8 cellular contexts compared by ENCODE assay signal in the genomic region with DNA sequence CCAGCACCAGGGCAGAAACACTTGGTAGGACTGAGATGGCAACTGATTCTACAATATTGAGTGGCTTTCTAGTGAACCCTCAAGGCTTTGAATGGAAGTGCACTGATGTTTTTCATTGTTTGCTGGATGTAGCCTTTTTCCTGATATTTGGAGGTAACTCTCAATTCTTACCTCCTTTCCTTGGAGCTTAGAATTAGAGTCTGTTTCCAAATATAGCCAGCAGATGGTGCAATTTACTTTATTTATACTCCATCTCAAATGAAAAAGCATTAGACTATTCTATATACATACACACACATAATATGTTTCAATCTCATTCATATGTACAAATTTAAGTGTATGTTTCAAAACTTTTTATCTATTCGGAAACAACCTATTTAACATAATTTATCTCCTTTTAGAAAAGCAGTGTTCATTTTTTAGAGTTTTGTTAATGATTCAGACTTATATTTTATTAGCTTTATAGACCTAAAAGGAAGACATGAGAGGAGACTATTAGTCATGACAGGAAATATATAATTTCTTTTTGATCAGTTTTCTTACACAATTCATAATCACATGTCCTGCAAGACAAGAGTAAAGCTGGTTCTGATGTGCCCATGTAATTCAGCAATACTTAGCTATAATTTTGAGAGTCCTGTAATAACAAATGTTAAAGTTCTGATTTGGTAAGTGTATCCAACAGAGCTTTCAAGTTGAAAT.
DNase-seq lines count a peak whose midpoint lies in the region; ATAC-seq and TF ChIP-seq lines count a peak whose summit lies in the region.

No MANE protein-coding gene starts in this region.

- H3K27ac ChIP-seq in OCI-LY1 (ENCODE audit: low read depth, low read length, poor library complexity, severe bottlenecking) (no peak overlapping the region), epithelial cell of prostate (peak overlapping the region; percentile 36)

- no peaks in the 10 kb centered on the region for H3K9me3 ChIP-seq in OCI-LY1 (ENCODE audit: low read length)

- DNase-seq in NCI-H2107 treated with DMSO at 0.1 percent for 48 hours (lab: John Stamatoyannopoulos, UW; ENCODE audit: unreplicated experiment): peak; percentile 15
- DNase-seq in NCI-H2107 (lab: John Stamatoyannopoulos, UW): no peak
- DNase-seq in epithelial cell of prostate (ENCODE audit: low read depth, low spot score): no peak
- peak; percentile 51 for DNase-seq in pons (ENCODE audit: low spot score)
- no peak for DNase-seq in activated CD8-positive, alpha-beta memory T cell treated with anti-CD3 and anti-CD28 coated beads, Interleukin-2, amount 50 U/mL, for 4 hours

- no peaks in the 10 kb centered on the region for H3K4me1 ChIP-seq in OCI-LY1 (ENCODE audit: insufficient read depth, low read length, severe bottlenecking)

- peak; percentile 72 for ATAC-seq in HG03354 (IDR thresholded peaks at IDR 0.05; ENCODE audit: poor library complexity, severe bottlenecking, unreplicated experiment)
- ATAC-seq in GM21447 (IDR thresholded peaks at IDR 0.05; ENCODE audit: unreplicated experiment): no peak

- peak; percentile 58 for TF ChIP-seq CTCF in OCI-LY1 (IDR thresholded peaks at IDR 0.05; ENCODE audit: low read length)

- H3K4me3 ChIP-seq in OCI-LY1 (ENCODE audit: low read depth, low read length, poor library complexity, severe bottlenecking): no peak overlapping the region

- H3K9ac ChIP-seq in OCI-LY1 (ENCODE audit: low read length): no peak overlapping the region

- no peaks in the 10 kb centered on the region for H3K36me3 ChIP-seq in OCI-LY1 (ENCODE audit: insufficient read depth, low read length)

- H4K20me1 ChIP-seq in OCI-LY1 (ENCODE audit: insufficient read depth, low read length): no peaks in the 10 kb centered on the region

- H3K27me3 ChIP-seq in OCI-LY1 (ENCODE audit: insufficient read depth, low read length): no peaks in the 10 kb centered on the region

- no peaks in the 10 kb centered on the region for H3K79me2 ChIP-seq in OCI-LY1 (ENCODE audit: insufficient read depth, low read length)

- no peaks in the 10 kb centered on the region for H3F3A ChIP-seq in OCI-LY1 (ENCODE audit: insufficient read depth, low read length)

- no peak overlapping the region for H2AFZ ChIP-seq in OCI-LY1 (ENCODE audit: low read length)

- no peaks in the 10 kb centered on the region for H3K9me2 ChIP-seq in OCI-LY1 (ENCODE audit: low read depth, low read length)

- no peak overlapping the region for H3K4me2 ChIP-seq in OCI-LY1 (ENCODE audit: low read length)

Comparison
In these comparisons a context has a peak if more than half of its experiments do, and no peak if none do; other contexts are left out.
1. DNase-seq: peak in NCI-H2107 treated with DMSO at 0.1 percent for 48 hours (single experiment) and pons (single experiment); none in NCI-H2107 (single experiment), epithelial cell of prostate (single experiment) and activated CD8-positive, alpha-beta memory T cell treated with anti-CD3 and anti-CD28 coated beads, Interleukin-2, amount 50 U/mL, for 4 hours (single experiment).